In the genomic region with DNA sequence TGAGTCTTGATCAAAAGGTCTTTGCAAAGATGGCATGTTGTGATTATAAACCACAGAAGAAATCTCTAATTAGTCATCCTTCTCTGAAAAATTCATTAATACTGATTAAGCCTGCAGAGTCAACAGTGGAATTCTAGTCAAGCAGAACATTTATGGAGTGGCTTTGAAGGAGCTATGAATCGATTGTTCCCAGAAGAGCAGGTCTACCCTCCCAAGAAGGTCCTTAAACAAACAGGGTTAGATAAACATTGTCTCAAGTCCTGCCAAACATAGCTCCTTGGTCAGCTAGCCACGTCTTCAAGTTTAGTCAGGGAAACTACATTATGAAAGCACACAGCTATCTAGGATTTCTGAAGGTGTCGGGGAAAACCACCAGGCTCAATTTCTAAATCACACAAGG, we compare ENCODE assay signal across 20 cellular contexts.
DNase-seq lines count a peak whose midpoint lies in the region; ATAC-seq and TF ChIP-seq lines count a peak whose summit lies in the region.
"Had no signal": no experiment of that assay in that cellular context is flagged by ENCODE, and none has a peak within 500 bp of the region (broad histone marks: within the 10 kb centered on the region; RNA-seq: fewer than 3 reads in every experiment).

No MANE protein-coding gene starts in this region.

- no peak for ATAC-seq in HG03565 (IDR thresholded peaks at IDR 0.05; ENCODE audit: unreplicated experiment)
- ATAC-seq: K562, left cardiac atrium, upper lobe of right lung had no signal

- in situ Hi-C loops in Caki2 (cut with HindIII; ENCODE audit: low pct_unique_long_range_greater_than_20kb, low sequenced_read_pairs) (no loop called here), astrocyte of the spinal cord (cut with HindIII; ENCODE audit: low sequenced_read_pairs) (no loop called here)

- no peak overlapping the region for H3K4me3 ChIP-seq in astrocyte of the spinal cord (ENCODE audit: low read depth, low read length)
- H3K4me3 ChIP-seq: dorsolateral prefrontal cortex, K562, Peyer's patch, upper lobe of right lung had no signal

- no peak for TF ChIP-seq CTCF in astrocyte of the spinal cord (IDR thresholded peaks at IDR 0.05; ENCODE audit: low read depth, low read length)

- DNase-seq in Caki2 (ENCODE audit: low read depth) (peak; percentile 11), HT-29 (ENCODE audit: low spot score) (peak; percentile 75), astrocyte of the spinal cord (ENCODE audit: low read depth, low spot score) (peak; percentile 36), kidney glomerular epithelial cell (lab: John Stamatoyannopoulos, UW) (peak; percentile 94), Ammon's horn (ENCODE audit: low spot score) (no peak), NOMO-1 treated with dmso at 0.1 percent for 144 hours (lab: John Stamatoyannopoulos, UW; ENCODE audit: unreplicated experiment) (no peak), NCI-H1105 treated with DMSO at 0.1 percent for 48 hours (lab: John Stamatoyannopoulos, UW) (no peak)
- DNase-seq: activated CD4-positive, alpha-beta T cell treated with anti-CD3 and anti-CD28 coated beads, Interleukin-2, amount 50 U/mL, for 4 hours; activated naive CD4-positive, alpha-beta T cell treated with anti-CD3 and anti-CD28 coated beads for 36 hours; activated T-cell treated with anti-CD3 and anti-CD28 coated beads, Interleukin-2, amount 50 U/mL, for 1 hour; dorsolateral prefrontal cortex; GDM1; hippocampal formation; left cardiac atrium; NCI-H2081 treated with DMSO at 0.1 percent for 48 hours; NCI-H748 treated with DMSO at 0.1 percent for 48 hours; Peyer's patch; upper lobe of right lung had no signal

Comparison
In these comparisons a context has a peak if more than half of its experiments do, and no peak if none do; other contexts are left out.
1. DNase-seq: peak in Caki2 (single experiment), HT-29 (single experiment), astrocyte of the spinal cord (single experiment) and kidney glomerular epithelial cell (single experiment); none in Ammon's horn (single experiment), NOMO-1 treated with dmso at 0.1 percent for 144 hours (single experiment) and NCI-H1105 treated with DMSO at 0.1 percent for 48 hours (single experiment).